22 cellular contexts compared by ENCODE assay signal in genomic region chr2:6808426-6808825, GRCh38. TPM values are rescaled to one million over a fixed set of nuclear protein-coding genes. Genes with fewer than 3 reads are reported as not detected.
A peak's percentile ranks its signal among the peaks of the same experiment; 100 is the strongest.
DNase-seq lines count a peak whose midpoint lies in the region; ATAC-seq, FAIRE-seq and TF ChIP-seq lines count a peak whose summit lies in the region.
"Had no signal": no experiment of that assay in that cellular context is flagged by ENCODE, and none has a peak within 500 bp of the region (broad histone marks: within the 10 kb centered on the region; RNA-seq: fewer than 3 reads in every experiment).

No MANE protein-coding gene starts in this region.

- CTCF ChIA-PET in GM12878 (lab: Yijun Ruan, JAX): no interaction called here

- in situ Hi-C loops in GM12878 (cut with MboI): no loop called here

- RAD21 ChIA-PET in GM12878 (lab: Charles Lee; ENCODE audit: unreplicated experiment): no interaction called here

- no TSS peak for BruUV-seq in GM12878 (replicated peaks; lab: Mats Ljungman, UMichigan)

- H3K9me3 Mint-ChIP-seq in stimulated activated naive B cell treated with anti-CD40 and anti-IgM and Interleukin-4, amounts not matched to agents 10 μg/mL and 1 μg/mL and 100 μg/mL, for 72 hours: no peaks in the 10 kb centered on the region
- H3K9me3 Mint-ChIP-seq: CD4-positive, alpha-beta T cell; IgD-negative memory B cell had no signal

- H3K4me1 ChIP-seq in BLaER1: peaks cover 99% of the 10 kb centered on the region
- peaks cover 77% of the 10 kb centered on the region for H3K4me1 ChIP-seq in Karpas-422 (ENCODE audit: low read length)
- no peaks in the 10 kb centered on the region for H3K4me1 ChIP-seq in GM12878 (ENCODE audit: control insufficient read depth, insufficient read depth, low read length)
- no peaks in the 10 kb centered on the region for H3K4me1 ChIP-seq in ascending aorta
- H3K4me1 ChIP-seq: Caco-2 had no signal

- no peaks in the 10 kb centered on the region for H3K36me3 Mint-ChIP-seq in stimulated activated naive B cell treated with anti-CD40 and anti-IgM and Interleukin-4, amounts not matched to agents 10 μg/mL and 1 μg/mL and 100 μg/mL, for 72 hours
- H3K36me3 Mint-ChIP-seq: IgD-negative memory B cell had no signal

- H3K9me3 ChIP-seq in BLaER1 (0 out of 2 replicates have a peak, but pooled peaks cover 6% of the 10 kb centered on the region), Karpas-422 (ENCODE audit: low read length) (no peaks in the 10 kb centered on the region), GM12878 (replicated peaks; ENCODE audit: control insufficient read depth, insufficient read depth, low read length) (no peaks in the 10 kb centered on the region), ascending aorta (no peaks in the 10 kb centered on the region)
- H3K9me3 ChIP-seq: Caco-2 had no signal

- TF ChIP-seq EP300 in GM12878 (IDR thresholded peaks at IDR 0.05; ENCODE audit: borderline replicate concordance in 1 of 2, control insufficient read depth in 1 of 2, low read depth in 2 of 2, low read length in 2 of 2): no peak

- POLR2A ChIA-PET in GM12878 (lab: Charles Lee): no interaction called here

- H3K36me3 ChIP-seq in BLaER1 (no peaks in the 10 kb centered on the region), Karpas-422 (ENCODE audit: insufficient read depth, low read length) (no peaks in the 10 kb centered on the region), GM12878 (ENCODE audit: control insufficient read depth in 2 of 2, insufficient read depth in 2 of 2, low read length in 1 of 2) (no peaks in the 10 kb centered on the region), ascending aorta (no peaks in the 10 kb centered on the region)

- H3K9me2 ChIP-seq in Karpas-422 (replicated peaks; ENCODE audit: insufficient read depth, low read length): no peaks in the 10 kb centered on the region

- SMC1A ChIA-PET in GM12878 (lab: Charles Lee; ENCODE audit: uncharacterized antibody, unreplicated experiment): interaction anchor here (0.7 kb wide), 1 partner anchor 24 kb away, joined by 3 read pairs; no protein-coding TSS in a partner anchor

- no peaks in the 10 kb centered on the region for H4K20me1 ChIP-seq in BLaER1
- no peaks in the 10 kb centered on the region for H4K20me1 ChIP-seq in Karpas-422 (ENCODE audit: insufficient read depth, low read depth, low read length)
- no peaks in the 10 kb centered on the region for H4K20me1 ChIP-seq in GM12878 (ENCODE audit: control insufficient read depth, insufficient read depth)

- H3K4me1 Mint-ChIP-seq in stimulated activated naive B cell treated with anti-CD40 and anti-IgM and Interleukin-4, amounts not matched to agents 10 μg/mL and 1 μg/mL and 100 μg/mL, for 72 hours: peaks cover 8 to 16% of the 10 kb centered on the region in 2 donors

- TF ChIP-seq POLR2A in GM12878 (IDR thresholded peaks at IDR 0.05; ENCODE audit: low read depth, low read length): no peak

- H3K4me2 ChIP-seq in BLaER1 (peak overlapping the region; percentile 91), Karpas-422 (ENCODE audit: low read depth, low read length, poor library complexity, severe bottlenecking) (peak overlapping the region; percentile 59), GM12878 (ENCODE audit: control insufficient read depth, insufficient read depth) (no peak overlapping the region)
- H3K4me2 ChIP-seq: GM23338 had no signal

- no peaks in the 10 kb centered on the region for H3K27me3 ChIP-seq in BLaER1
- H3K27me3 ChIP-seq in Karpas-422 (ENCODE audit: low read length): no peaks in the 10 kb centered on the region
- H3K27me3 ChIP-seq in GM12878 (replicated peaks in 1 of 2; ENCODE audit: control insufficient read depth in 2 of 2, insufficient read depth in 2 of 2, low read length in 1 of 2): peaks cover 0 to 2% of the 10 kb centered on the region in 2 experiments; a peak in 1 of 4 replicates
- no peaks in the 10 kb centered on the region for H3K27me3 ChIP-seq in ascending aorta

- H3K27me3 Mint-ChIP-seq in stimulated activated naive B cell treated with anti-CD40 and anti-IgM and Interleukin-4, amounts not matched to agents 10 μg/mL and 1 μg/mL and 100 μg/mL, for 72 hours: peaks cover 25 to 39% of the 10 kb centered on the region in 2 donors

- H3K4me3 Mint-ChIP-seq in stimulated activated naive B cell treated with anti-CD40 and anti-IgM and Interleukin-4, amounts not matched to agents 10 μg/mL and 1 μg/mL and 100 μg/mL, for 72 hours: no peak overlapping the region
- H3K4me3 Mint-ChIP-seq: CD4-positive, alpha-beta T cell; GM23338; HFFc6 had no signal

- H3K4me3 ChIP-seq in BLaER1: peak overlapping the region; percentile 46
- no peak overlapping the region for H3K4me3 ChIP-seq in Karpas-422 (ENCODE audit: low read length)
- no peak overlapping the region for H3K4me3 ChIP-seq in GM12878
- no peak overlapping the region for H3K4me3 ChIP-seq in ascending aorta
- H3K4me3 ChIP-seq: GM23338 had no signal

- H2AFZ ChIP-seq in Karpas-422 (ENCODE audit: low read length): peak overlapping the region; percentile 47
- no peak overlapping the region for H2AFZ ChIP-seq in GM12878 (ENCODE audit: control insufficient read depth, low read depth, low read length)
- H2AFZ ChIP-seq: GM23338 had no signal

- 4% methylated on average over 1 of the region's 1 CpG for WGBS in GM12878 (ENCODE audit: insufficient coverage, insufficient replicate concordance, low lambda C conversion rate, missing lambda C conversion rate)

- FAIRE-seq in GM12878 (lab: Jason Lieb, UNC): no peak
- FAIRE-seq: D721Med, H54, HepG2 had no signal

- H3K27ac ChIP-seq in BLaER1 (peak overlapping the region; percentile 77), Karpas-422 (ENCODE audit: low read length) (peak overlapping the region; percentile 85), GM12878 (ENCODE audit: control insufficient read depth, insufficient read depth) (no peak overlapping the region), ascending aorta (no peak overlapping the region)
- H3K27ac ChIP-seq: C4-2B had no signal

- TF ChIP-seq CTCF in GM12878 (IDR thresholded peaks at IDR 0.05 in 2 of 3, conservative IDR thresholded peaks at IDR 0.05 in 1 of 3; ENCODE audit: control insufficient read depth in 2 of 3, extremely low read depth in 1 of 3, insufficient read depth in 1 of 3, low read depth in 3 of 3, low read length in 3 of 3) (no peak), ascending aorta (IDR thresholded peaks at IDR 0.05) (no peak)

- peak; percentile 42 for ATAC-seq in GM12878
- peak; percentile 90 to 93 for ATAC-seq in stimulated activated naive B cell treated with anti-CD40 and anti-IgM and Interleukin-4, amounts not matched to agents 10 μg/mL and 1 μg/mL and 100 μg/mL, for 72 hours (replicated peaks)
- ATAC-seq in HG02938 (IDR thresholded peaks at IDR 0.05; ENCODE audit: unreplicated experiment): no peak
- ATAC-seq in GM19023 (IDR thresholded peaks at IDR 0.05; ENCODE audit: unreplicated experiment): no peak
- ATAC-seq: GM23338, HCT116, HepG2 had no signal

- intact Hi-C loops in GM12878 (cut with micrococcal nuclease; ENCODE audit: unreplicated experiment) (no loop called here), ascending aorta (cut with DNase I) (no loop called here)

- TF ChIP-seq RAD21 in GM12878 (IDR thresholded peaks at IDR 0.05; ENCODE audit: insufficient read depth, low read depth, low read length): no peak

- DNase-seq in Karpas-422: peak; percentile 78
- no peak for DNase-seq in GM12878 (ENCODE audit: low read depth, low spot score)
- no peak for DNase-seq in stimulated activated naive B cell treated with anti-CD40 and anti-IgM and Interleukin-4, amounts not matched to agents 10 μg/mL and 1 μg/mL and 100 μg/mL, for 72 hours
- no peak for DNase-seq in ascending aorta (ENCODE audit: low spot score in 2 of 2)
- DNase-seq: 8988T; Caco-2; CD4-positive, alpha-beta T cell; DMS79; GF-D8; HFFc6; KBM-7 had no signal

- H3K9ac ChIP-seq in BLaER1 (peak overlapping the region; percentile 67), Karpas-422 (ENCODE audit: low read length) (peak overlapping the region; percentile 32; the same call in 1 of the 2 replicates), GM12878 (ENCODE audit: control insufficient read depth, insufficient read depth, low read length) (no peak overlapping the region)

- H3K79me2 ChIP-seq in Karpas-422 (ENCODE audit: low read length): no peaks in the 10 kb centered on the region
- no peaks in the 10 kb centered on the region for H3K79me2 ChIP-seq in GM12878 (ENCODE audit: control insufficient read depth, insufficient read depth, low read length)

- no peak overlapping the region for H3K27ac Mint-ChIP-seq in stimulated activated naive B cell treated with anti-CD40 and anti-IgM and Interleukin-4, amounts not matched to agents 10 μg/mL and 1 μg/mL and 100 μg/mL, for 72 hours
- H3K27ac Mint-ChIP-seq: CD4-positive, alpha-beta T cell; GM23338; HFFc6; IgD-negative memory B cell had no signal

TF ChIP-seq in GM12878, 131 proteins besides CTCF, POLR2A, EP300 and RAD21 (continues in another document):
- no peak for TF ChIP-seq JUNB (IDR thresholded peaks at IDR 0.05)

RNA-seq across cellular contexts. Expression of gene CMPK2, which starts 57.3 kb away (rescaled TPM):
- 18.8 and 26.6 TPM in 2 replicates for total RNA-seq in Karpas-422 (2014; rRNA removed; shearing (Covaris generic); ENCODE audit: low replicate concordance)
- total RNA-seq in GM12878 (2013; cell fraction: nucleolus; rRNA removed): 2.3 and 2.7 TPM in 2 replicates
- total RNA-seq in GM12878 (2014; rRNA removed) (4.0 and 6.4 TPM in 2 replicates), GM12878 (2014; rRNA removed; fragmentation: Illumina TruSeq; extraction: Trizol) (3.0 and 3.8 TPM in 2 replicates), GM12878 (2021) (3.5 and 3.9 TPM in 2 replicates), ascending aorta (9.4 TPM)
- polyA plus RNA-seq in GM12878 (2011; ENCODE audit: low read depth): 3.9 TPM
- polyA plus RNA-seq in GM12878 (2011; rRNA removed) (5.6 TPM in 2 replicates), GM12878 (2014; fragmentation: Illumina TruSeq; extraction: Trizol) (4.1 and 4.8 TPM in 2 replicates), GM12878 (2014; fragmentation: Nextera tagmentation; extraction: Ambion mirVana) (1 to 10 TPM; 1.9 to 2.3 TPM), GM12878 (2014; rRNA removed) (2.6 and 3.5 TPM in 2 replicates), GM12878 (2016; fragmentation: Nextera tagmentation; extraction: Ambion mirVana) (1 to 10 TPM in 1 of 2 experiments, under 1 TPM in 1; 0.50 to 1.5 TPM)
- polyA plus RNA-seq in GM12878 (2011; cell fraction: cytosol; rRNA removed): 4.0 and 4.3 TPM in 2 replicates
- 7.1 and 7.3 TPM in 2 replicates for polyA plus RNA-seq in GM12878 (2011; cell fraction: nucleus; rRNA removed)
- polyA plus RNA-seq in GM12878 (2012): 3.0 and 4.0 TPM in 2 replicates
- 6.4 and 8.5 TPM in 2 replicates for polyA minus RNA-seq in GM12878 (2011; rRNA and poly(A)+ RNA removed)
- 2.3 and 2.8 TPM in 2 replicates for polyA minus RNA-seq in GM12878 (2011; cell fraction: cytosol; rRNA and poly(A)+ RNA removed)
- 8.0 and 9.4 TPM in 2 replicates for polyA minus RNA-seq in GM12878 (2011; cell fraction: nucleus; rRNA and poly(A)+ RNA removed)
- total RNA-seq: HFFc6 had no signal
- polyA plus RNA-seq: AG04450 had no signal

Comparison
In these comparisons a context has a peak if more than half of its experiments do, and no peak if none do; other contexts are left out.
1. H3K27ac ChIP-seq: peak in BLaER1 (single experiment) and Karpas-422 (single experiment); none in GM12878 (single experiment) and ascending aorta (0 of 2).
2. ATAC-seq: peak in GM12878 (single experiment) and stimulated activated naive B cell treated with anti-CD40 and anti-IgM and Interleukin-4, amounts not matched to agents 10 μg/mL and 1 μg/mL and 100 μg/mL, for 72 hours (2 of 2); none in HG02938 (single experiment) and GM19023 (single experiment).